In genomic region chr16:15143601-15144093, GRCh38 we compare ENCODE assay signal across 1 cellular context.
TF ChIP-seq lines count a peak whose summit lies in the region.

No MANE protein-coding gene starts in this region.

TF ChIP-seq in HEK293, 187 proteins besides CTCF, POLR2A, EP300 and RAD21:
- TF ChIP-seq HIC1 (tag by site-specific recombination; IDR thresholded peaks at IDR 0.05) (0 out of 2 replicates have a peak, but pooled peaks have one; percentile 33), SCRT2 (tag by site-specific recombination; IDR thresholded peaks at IDR 0.05) (peak; percentile 74)
